13 cellular contexts compared by ENCODE assay signal in the genomic region with DNA sequence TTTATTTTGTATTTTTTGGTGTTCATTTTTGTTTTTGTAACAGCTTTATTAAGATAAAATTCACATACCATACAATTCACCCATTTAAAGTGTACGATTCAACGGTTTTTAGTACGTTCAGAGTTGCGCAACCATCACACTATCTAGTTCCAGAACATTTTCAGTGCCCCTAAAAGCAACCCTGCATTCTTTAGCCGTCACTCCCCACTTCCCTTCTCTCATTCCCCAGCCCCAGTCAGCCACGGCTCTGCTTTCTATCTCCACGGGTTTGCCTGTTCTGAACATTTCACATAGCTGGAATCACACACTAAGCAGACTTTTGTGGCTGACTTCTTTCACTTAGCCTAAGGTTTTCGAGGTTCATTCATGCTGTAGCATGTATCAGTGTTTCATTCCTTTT. TPM values are rescaled to one million over a fixed set of nuclear protein-coding genes. Genes with fewer than 3 reads are reported as not detected.
DNase-seq lines count a peak whose midpoint lies in the region; ATAC-seq and TF ChIP-seq lines count a peak whose summit lies in the region.
"Had no signal": no experiment of that assay in that cellular context is flagged by ENCODE, and none has a peak within 500 bp of the region (broad histone marks: within the 10 kb centered on the region; RNA-seq: fewer than 3 reads in every experiment).

No MANE protein-coding gene starts in this region.

- H3K27ac ChIP-seq in right atrium auricular region (no peak overlapping the region), right cardiac atrium (ENCODE audit: low read length) (no peak overlapping the region), trophoblast cell (ENCODE audit: low read depth, low read length) (peak overlapping the region; percentile 85)
- H3K27ac ChIP-seq: right lobe of liver had no signal

- H3K27me3 Mint-ChIP-seq in immature natural killer cell (ENCODE audit: low read depth in 3 of 3): peaks cover 3 to 6% (median 4%) of the 10 kb centered on the region in 3 donors

- no peak overlapping the region for H3K9ac ChIP-seq in trophoblast cell (ENCODE audit: low read length)

- H2AK5ac ChIP-seq in trophoblast cell (ENCODE audit: low read length): no peak overlapping the region

- no peak overlapping the region for H3K4ac ChIP-seq in trophoblast cell (ENCODE audit: low read depth, low read length)

- no peak overlapping the region for H2BK5ac ChIP-seq in trophoblast cell (ENCODE audit: low read depth, low read length, poor library complexity)

- no peaks in the 10 kb centered on the region for H3K4me1 Mint-ChIP-seq in immature natural killer cell

- H3K9me3 ChIP-seq in right atrium auricular region (peaks cover 0 to 8% of the 10 kb centered on the region in 2 donors), right cardiac atrium (ENCODE audit: control insufficient read depth, low read length) (no peaks in the 10 kb centered on the region), trophoblast cell (ENCODE audit: insufficient read depth, low read depth, low read length) (peaks cover 8% of the 10 kb centered on the region)
- H3K9me3 ChIP-seq: right lobe of liver had no signal

- H3K4me3 ChIP-seq in right atrium auricular region: no peak overlapping the region
- H3K4me3 ChIP-seq in right cardiac atrium (ENCODE audit: low read length): no peak overlapping the region
- no peak overlapping the region for H3K4me3 ChIP-seq in trophoblast cell (ENCODE audit: low read depth, low read length)
- H3K4me3 ChIP-seq: right lobe of liver had no signal

- DNase-seq in Right ventricle myocardium superior: no peak
- no peak for DNase-seq in right atrium auricular region (ENCODE audit: low spot score)
- peak in 2 of 3 donors; percentile 25 to 56 for DNase-seq in right cardiac atrium
- DNase-seq in trophoblast cell: no peak
- DNase-seq in SKM-1 treated with dmso at 0.1 percent for 144 hours (lab: John Stamatoyannopoulos, UW; ENCODE audit: unreplicated experiment): no peak
- no peak for DNase-seq in NCI-H345 (lab: John Stamatoyannopoulos, UW)
- DNase-seq in cerebellar nuclear complex (lab: John Stamatoyannopoulos, UW): no peak
- no peak for DNase-seq in immature natural killer cell
- DNase-seq: activated CD4-positive, alpha-beta T cell treated with anti-CD3 and anti-CD28 coated beads, Interleukin-2, amount 50 U/mL, for 4 hours; HFFc6; NCI-H510A treated with DMSO at 0.1 percent for 48 hours; right lobe of liver; T-helper 9 cell had no signal

- no peak overlapping the region for H3K18ac ChIP-seq in trophoblast cell (ENCODE audit: low read length)

- no peaks in the 10 kb centered on the region for H3K36me3 Mint-ChIP-seq in immature natural killer cell

- no peak overlapping the region for H2BK120ac ChIP-seq in trophoblast cell (ENCODE audit: insufficient read depth, low read length, poor library complexity)

- no peaks in the 10 kb centered on the region for H3K79me2 ChIP-seq in trophoblast cell (ENCODE audit: control insufficient read depth, insufficient read depth, low read length, poor library complexity)

- no peak overlapping the region for H3K4me3 Mint-ChIP-seq in immature natural killer cell
- H3K4me3 Mint-ChIP-seq: HFFc6 had no signal

- no peak overlapping the region for H2BK12ac ChIP-seq in trophoblast cell (ENCODE audit: low read length)

- no peaks in the 10 kb centered on the region for H3K79me1 ChIP-seq in trophoblast cell (ENCODE audit: low read length)

- no peak overlapping the region for H4K12ac ChIP-seq in trophoblast cell (ENCODE audit: low read depth, low read length)

- intact Hi-C loops in Right ventricle myocardium superior (cut with DNase I) (no loop called here), right cardiac atrium (cut with DNase I) (no loop called here)

- H3K23ac ChIP-seq in trophoblast cell (ENCODE audit: low read length): no peak overlapping the region

- H3K27ac Mint-ChIP-seq in immature natural killer cell: no peak overlapping the region
- H3K27ac Mint-ChIP-seq: HFFc6 had no signal

- H3K14ac ChIP-seq in trophoblast cell (ENCODE audit: low read length): no peak overlapping the region

- ATAC-seq in Right ventricle myocardium superior (ENCODE audit: poor library complexity) (peak; percentile 38), right cardiac atrium (peak in 1 of 2 donors; percentile 60)

- H3K27me3 ChIP-seq in right atrium auricular region (no peaks in the 10 kb centered on the region), right cardiac atrium (ENCODE audit: control insufficient read depth, insufficient read depth) (no peaks in the 10 kb centered on the region), trophoblast cell (ENCODE audit: insufficient read depth, low read length) (peaks cover 2% of the 10 kb centered on the region)
- H3K27me3 ChIP-seq: right lobe of liver had no signal

- H4K91ac ChIP-seq in trophoblast cell (ENCODE audit: low read depth, low read length): no peak overlapping the region

- WGBS in right cardiac atrium: 42% methylated on average over 8 of the region's 8 CpGs
- WGBS in trophoblast cell (ENCODE audit: extremely low coverage, insufficient coverage, insufficient read length): no CpG with 5 or more reads among the region's 8 CpGs

- H3K36me3 ChIP-seq in right atrium auricular region (no peaks in the 10 kb centered on the region), trophoblast cell (ENCODE audit: control insufficient read depth in 1 of 2, insufficient read depth in 2 of 2, low read length in 2 of 2) (no peaks in the 10 kb centered on the region)
- H3K36me3 ChIP-seq: right lobe of liver had no signal

- no peaks in the 10 kb centered on the region for H3K9me3 Mint-ChIP-seq in immature natural killer cell

- peaks cover 0 to 12% of the 10 kb centered on the region in 2 donors for H3K4me1 ChIP-seq in right atrium auricular region
- no peaks in the 10 kb centered on the region for H3K4me1 ChIP-seq in right cardiac atrium (ENCODE audit: control insufficient read depth, insufficient read depth, low read length)
- peaks cover 7 to 9% of the 10 kb centered on the region in 2 experiments for H3K4me1 ChIP-seq in trophoblast cell (ENCODE audit: control insufficient read depth in 1 of 2, insufficient read depth in 2 of 2, low read length in 2 of 2)
- H3K4me1 ChIP-seq: right lobe of liver had no signal

- no peak overlapping the region for H2AFZ ChIP-seq in trophoblast cell (ENCODE audit: insufficient read depth, low read length, poor library complexity)

- H3K4me2 ChIP-seq in trophoblast cell (ENCODE audit: low read length): peak overlapping the region; percentile 46

- TF ChIP-seq CTCF in right atrium auricular region (IDR thresholded peaks at IDR 0.05): no peak

- no peak overlapping the region for H4K8ac ChIP-seq in trophoblast cell (ENCODE audit: low read depth, low read length)

RNA-seq across cellular contexts. Expression of gene KCNQ1OT1, which starts 9.6 kb away (rescaled TPM):
- 0.35 TPM for total RNA-seq in Right ventricle myocardium superior
- total RNA-seq in right atrium auricular region: under 1 TPM; 0.35 to 0.37 TPM
- total RNA-seq in right cardiac atrium: under 1 TPM; 0.51 to 0.78 (median 0.55) TPM
- 0.41 TPM for polyA plus RNA-seq in right cardiac atrium
- polyA plus RNA-seq in trophoblast cell (2013): 0.19 and 0.21 TPM in 2 replicates
- polyA plus RNA-seq in immature natural killer cell: under 1 TPM in 2 of 3 donors, not detected in 1; 0.04 to 0.12 TPM

Comparison
In these comparisons a context has a peak if more than half of its experiments do, and no peak if none do; other contexts are left out.
1. DNase-seq: peak in right cardiac atrium (2 of 3); none in Right ventricle myocardium superior (single experiment), right atrium auricular region (single experiment), trophoblast cell (0 of 2), SKM-1 treated with dmso at 0.1 percent for 144 hours (single experiment), NCI-H345 (single experiment), cerebellar nuclear complex (0 of 2) and immature natural killer cell (0 of 3).